In genomic region chr19:57487477-57488298, GRCh38 we compare ENCODE assay signal across 8 cellular contexts. TPM values are rescaled to one million over a fixed set of nuclear protein-coding genes. Genes with fewer than 3 reads are reported as not detected.
DNase-seq lines count a peak whose midpoint lies in the region; ATAC-seq and TF ChIP-seq lines count a peak whose summit lies in the region.
"Not testable (repeated sequence)": the region's sequence is repeated elsewhere in the genome, so short reads cannot be mapped to it uniquely, and the experiment has no call there.

ZNF419 (plus strand) TSS chr19:57487750; CDS start chr19:57487951, 201 bp downstream.

- peaks cover 22 to 30% (median 25%) of the 10 kb centered on the region in 11 experiments for H3K36me3 ChIP-seq in BLaER1 treated with 17β-estradiol and CSF1 and Interleukin-3, amounts not matched to agents 10 nM and 100 nM
- peaks cover 0 to 27% of the 10 kb centered on the region in 2 donors for H3K36me3 ChIP-seq in left lung

- peaks cover 43% of the 10 kb centered on the region for H3K36me3 Mint-ChIP-seq in activated CD4-positive, alpha-beta T cell treated with anti-CD3 and anti-CD28 coated beads, Interleukin-2, amount 10 ng/mL, durations not matched to agents 24 days and 14 days (ENCODE audit: low read depth)
- H3K36me3 Mint-ChIP-seq in dendritic cell treated with granulocyte-macrophage colony-stimulating factor and Interleukin-4, amounts not matched to agents 40 ng/mL and 50 ng/mL, for 4 days (ENCODE audit: low read depth) = peaks cover 30% of the 10 kb centered on the region

- DNase-seq in NCI-H526 (lab: John Stamatoyannopoulos, UW) (peak; percentile 86 to 97), left lung (peak; percentile 93 to 94)
- DNase-seq in activated CD4-positive, alpha-beta T cell treated with anti-CD3 and anti-CD28 coated beads, Interleukin-2, amount 10 ng/mL, durations not matched to agents 24 days and 14 days = peak; percentile 98
- peak; percentile 94 for DNase-seq in stimulated activated CD4-positive, alpha-beta T cell treated with anti-CD3 and anti-CD28 coated beads, Interleukin-2, amount 100 ng/mL, for 24 hours

- not testable (repeated sequence) for TF ChIP-seq CTCF in left lung (IDR thresholded peaks at IDR 0.05)

- H3K9me3 Mint-ChIP-seq in activated CD4-positive, alpha-beta T cell treated with anti-CD3 and anti-CD28 coated beads, Interleukin-2, amount 10 ng/mL, durations not matched to agents 24 days and 14 days = peaks cover 37% of the 10 kb centered on the region
- H3K9me3 Mint-ChIP-seq in dendritic cell treated with granulocyte-macrophage colony-stimulating factor and Interleukin-4, amounts not matched to agents 40 ng/mL and 50 ng/mL, for 4 days = peaks cover 67% of the 10 kb centered on the region

- H3K4me1 Mint-ChIP-seq in activated CD4-positive, alpha-beta T cell treated with anti-CD3 and anti-CD28 coated beads, Interleukin-2, amount 10 ng/mL, durations not matched to agents 24 days and 14 days = peaks cover 11% of the 10 kb centered on the region
- not testable (repeated sequence) for H3K4me1 Mint-ChIP-seq in dendritic cell treated with granulocyte-macrophage colony-stimulating factor and Interleukin-4, amounts not matched to agents 40 ng/mL and 50 ng/mL, for 4 days (ENCODE audit: low read depth)

- H3K4me1 ChIP-seq in BLaER1 treated with 17β-estradiol and CSF1 and Interleukin-3, amounts not matched to agents 10 nM and 100 nM = peaks cover 7 to 12% (median 9%) of the 10 kb centered on the region in 10 experiments
- H3K4me1 ChIP-seq in left lung = not testable (repeated sequence)

- not testable (repeated sequence) for H3K27me3 Mint-ChIP-seq in activated CD4-positive, alpha-beta T cell treated with anti-CD3 and anti-CD28 coated beads, Interleukin-2, amount 10 ng/mL, durations not matched to agents 24 days and 14 days; dendritic cell treated with granulocyte-macrophage colony-stimulating factor and Interleukin-4, amounts not matched to agents 40 ng/mL and 50 ng/mL, for 4 days

- H3K27ac Mint-ChIP-seq in activated CD4-positive, alpha-beta T cell treated with anti-CD3 and anti-CD28 coated beads, Interleukin-2, amount 10 ng/mL, durations not matched to agents 24 days and 14 days = peak within 1 kb of the TSS; percentile 67
- peak within 1 kb of the TSS; percentile 62 for H3K27ac Mint-ChIP-seq in dendritic cell treated with granulocyte-macrophage colony-stimulating factor and Interleukin-4, amounts not matched to agents 40 ng/mL and 50 ng/mL, for 4 days

- ATAC-seq in GM19324 (IDR thresholded peaks at IDR 0.05; ENCODE audit: low FRiP score, unreplicated experiment) (peak; percentile 96), HG03460 (IDR thresholded peaks at IDR 0.05; ENCODE audit: unreplicated experiment) (peak; percentile 96), left lung (peak; percentile 100)

- H3K4me3 Mint-ChIP-seq in activated CD4-positive, alpha-beta T cell treated with anti-CD3 and anti-CD28 coated beads, Interleukin-2, amount 10 ng/mL, durations not matched to agents 24 days and 14 days = peak within 1 kb of the TSS; percentile 72
- H3K4me3 Mint-ChIP-seq in dendritic cell treated with granulocyte-macrophage colony-stimulating factor and Interleukin-4, amounts not matched to agents 40 ng/mL and 50 ng/mL, for 4 days = peak within 1 kb of the TSS; percentile 75

- intact Hi-C loops in activated CD4-positive, alpha-beta T cell treated with anti-CD3 and anti-CD28 coated beads, Interleukin-2, amount 10 ng/mL, durations not matched to agents 24 days and 14 days (cut with micrococcal nuclease) = loop anchor here (1.0 to 5.0 kb wide), 3 partner anchors 40 to 100 kb away; partner anchors contain the start of genes ZNF17, ZNF548 and ZNF549
- intact Hi-C loops in dendritic cell treated with granulocyte-macrophage colony-stimulating factor and Interleukin-4, amounts not matched to agents 40 ng/mL and 50 ng/mL, for 4 days (cut with micrococcal nuclease); left lung (cut with DNase I): not testable (repeated sequence)

- H4K20me1 ChIP-seq in BLaER1 treated with 17β-estradiol and CSF1 and Interleukin-3, amounts not matched to agents 10 nM and 100 nM = not testable (repeated sequence)

- peak within 1 kb of the TSS; percentile 75 to 87 (median 83) for H3K27ac ChIP-seq in BLaER1 treated with 17β-estradiol and CSF1 and Interleukin-3, amounts not matched to agents 10 nM and 100 nM
- peak within 1 kb of the TSS; percentile 50 to 82 for H3K27ac ChIP-seq in left lung

- H3K4me2 ChIP-seq in BLaER1 treated with 17β-estradiol and CSF1 and Interleukin-3, amounts not matched to agents 10 nM and 100 nM = peak within 1 kb of the TSS; percentile 78 to 95 (median 89)

- peaks cover 0 to 21% (median 5%) of the 10 kb centered on the region in 11 experiments; a peak in 11 of 22 replicates for H3K9me3 ChIP-seq in BLaER1 treated with 17β-estradiol and CSF1 and Interleukin-3, amounts not matched to agents 10 nM and 100 nM (replicated peaks in 1 of 11)
- peaks cover 0 to 22% of the 10 kb centered on the region in 2 donors for H3K9me3 ChIP-seq in left lung

- H3K9ac ChIP-seq in BLaER1 treated with 17β-estradiol and CSF1 and Interleukin-3, amounts not matched to agents 10 nM and 100 nM = peak within 1 kb of the TSS; percentile 83 to 94 (median 90)

- H3K27me3 ChIP-seq in BLaER1 treated with 17β-estradiol and CSF1 and Interleukin-3, amounts not matched to agents 10 nM and 100 nM; left lung: not testable (repeated sequence)

- peak within 1 kb of the TSS; percentile 81 to 99 (median 96) for H3K4me3 ChIP-seq in BLaER1 treated with 17β-estradiol and CSF1 and Interleukin-3, amounts not matched to agents 10 nM and 100 nM
- peak within 1 kb of the TSS; percentile 86 to 89 for H3K4me3 ChIP-seq in left lung

RNA-seq across cellular contexts. Expression of gene ZNF419, which starts in this region (rescaled TPM):
- total RNA-seq in activated CD4-positive, alpha-beta T cell treated with anti-CD3 and anti-CD28 coated beads, Interleukin-2, amount 10 ng/mL, durations not matched to agents 24 days and 14 days = 4.6 and 4.9 TPM in 2 replicates
- total RNA-seq in left lung = 10 to 100 TPM in 1 of 2 donors, 1 to 10 TPM in 1; 9.8 to 10.2 TPM

Comparison
In these comparisons a context has a peak if more than half of its experiments do, and no peak if none do; other contexts are left out.
1. Peak in every context shown above with its lines: DNase-seq, ATAC-seq, H3K4me3 ChIP-seq and H3K27ac ChIP-seq.